In the genomic region with DNA sequence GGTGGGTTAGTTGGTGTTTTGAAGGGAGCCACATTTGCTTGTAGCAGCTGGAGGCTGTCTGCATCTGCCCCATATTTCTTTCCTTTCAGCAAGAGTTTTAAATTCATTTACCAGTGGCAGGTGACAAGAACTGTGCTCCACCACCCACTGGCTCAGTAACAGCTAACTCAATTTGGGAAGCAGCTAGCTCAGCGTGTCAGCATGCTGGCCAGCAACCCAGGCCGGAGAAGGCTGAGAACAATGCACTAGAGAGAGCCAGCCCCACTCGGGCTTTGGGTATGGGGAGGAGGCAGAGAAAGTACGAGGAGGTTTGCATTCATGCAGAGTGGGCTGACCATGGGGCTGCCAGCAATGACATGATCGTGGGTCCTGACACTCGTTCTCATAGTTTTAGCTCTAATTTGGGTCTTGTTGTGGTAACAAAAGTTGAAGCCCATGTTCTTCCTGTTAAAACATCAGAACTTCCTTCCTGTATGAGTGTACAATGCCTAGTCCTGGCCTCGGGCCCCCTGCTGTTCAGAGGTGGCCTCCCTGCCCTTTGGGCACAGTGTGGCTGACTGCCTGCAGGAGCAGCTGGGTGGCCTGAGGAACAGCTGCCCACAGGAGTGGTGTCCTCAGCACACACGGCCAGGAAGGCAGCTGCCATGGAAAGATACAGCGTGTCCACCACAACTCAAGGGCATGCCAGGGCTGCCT, we compare ENCODE assay signal across 8 cellular contexts. TPM values are rescaled to one million over a fixed set of nuclear protein-coding genes. Genes with fewer than 3 reads are reported as not detected.
DNase-seq lines count a peak whose midpoint lies in the region; ATAC-seq and TF ChIP-seq lines count a peak whose summit lies in the region.

No MANE protein-coding gene starts in this region.

- peak overlapping the region; percentile 71 for H3K27ac ChIP-seq in lower lobe of right lung
- H3K27ac ChIP-seq in upper lobe of left lung, result peak overlapping the region; percentile 37 to 86 (median 80)

- TF ChIP-seq CTCF in lower lobe of right lung (IDR thresholded peaks at IDR 0.05) (peak; percentile 40), upper lobe of left lung (IDR thresholded peaks at IDR 0.05) (peak; percentile 36 to 66 (median 52))

- H3K9me3 ChIP-seq in lower lobe of right lung (no peaks in the 10 kb centered on the region), upper lobe of left lung (no peaks in the 10 kb centered on the region)

- H3K36me3 ChIP-seq in lower lobe of right lung (peaks cover 30% of the 10 kb centered on the region), upper lobe of left lung (peaks cover 0 to 27% (median 6%) of the 10 kb centered on the region in 4 donors)

- H3K9me3 Mint-ChIP-seq in activated naive CD4-positive, alpha-beta T cell treated with anti-CD3 and anti-CD28 coated beads for 36 hours, result peaks cover 3% of the 10 kb centered on the region
- peaks cover 3 to 15% of the 10 kb centered on the region in 2 donors for H3K9me3 Mint-ChIP-seq in activated naive CD4-positive, alpha-beta T cell treated with anti-CD3 and anti-CD28 coated beads, Interleukin-2, amount 50 U/mL, for 72 hours

- H3K27ac Mint-ChIP-seq in activated naive CD4-positive, alpha-beta T cell treated with anti-CD3 and anti-CD28 coated beads for 36 hours, result peak overlapping the region; percentile 78
- H3K27ac Mint-ChIP-seq in activated naive CD4-positive, alpha-beta T cell treated with anti-CD3 and anti-CD28 coated beads, Interleukin-2, amount 50 U/mL, for 72 hours, result peak overlapping the region; percentile 19 to 20

- H3K4me3 Mint-ChIP-seq in activated naive CD4-positive, alpha-beta T cell treated with anti-CD3 and anti-CD28 coated beads for 36 hours, result peak overlapping the region; percentile 25

- peak in 1 of 4 donors; percentile 39 for TF ChIP-seq EP300 in upper lobe of left lung (IDR thresholded peaks at IDR 0.05)

- DNase-seq in activated naive CD4-positive, alpha-beta T cell treated with anti-CD3 and anti-CD28 coated beads for 36 hours, result peak; percentile 60
- DNase-seq in activated naive CD4-positive, alpha-beta T cell (lab: John Stamatoyannopoulos, UW), result no peak
- DNase-seq in activated naive CD4-positive, alpha-beta T cell treated with anti-CD3 and anti-CD28 coated beads, Interleukin-2, amount 50 U/mL, for 72 hours (ENCODE audit: low spot score in 2 of 2), result no peak
- peak; percentile 80 for DNase-seq in lower lobe of right lung
- peak; percentile 64 to 86 for DNase-seq in upper lobe of left lung
- DNase-seq in NCI-H524 (lab: John Stamatoyannopoulos, UW), result no peak
- DNase-seq in LoVo (ENCODE audit: low spot score), result no peak
- DNase-seq in midbrain (lab: John Stamatoyannopoulos, UW), result no peak

- H3K4me1 ChIP-seq in lower lobe of right lung (peaks cover 93% of the 10 kb centered on the region), upper lobe of left lung (peaks cover 46 to 90% (median 70%) of the 10 kb centered on the region in 4 donors)

- H3K4me1 Mint-ChIP-seq in activated naive CD4-positive, alpha-beta T cell treated with anti-CD3 and anti-CD28 coated beads for 36 hours (ENCODE audit: low read depth), result peaks cover 67% of the 10 kb centered on the region

- 28 to 52% methylated on average over 7 to 9 of the region's 9 CpGs for WGBS in upper lobe of left lung, 2 donors

- CTCF ChIA-PET in activated naive CD4-positive, alpha-beta T cell treated with anti-CD3 and anti-CD28 coated beads for 36 hours (lab: Charles Lee), result interaction anchor here (0.8 to 1.3 kb wide), 5 partner anchors 8 to 184 kb away, joined by 3 to 4 read pairs (median 3); partner anchors contain the start of gene CDC42EP3

- ATAC-seq in activated naive CD4-positive, alpha-beta T cell treated with anti-CD3 and anti-CD28 coated beads, Interleukin-2, amount 50 U/mL, for 72 hours, result peak; percentile 71 to 85
- ATAC-seq in lower lobe of right lung (peak; percentile 82 to 85), upper lobe of left lung (ENCODE audit: low FRiP score in 2 of 2) (peak; percentile 88 to 90)

- no peaks in the 10 kb centered on the region for H3K27me3 Mint-ChIP-seq in activated naive CD4-positive, alpha-beta T cell treated with anti-CD3 and anti-CD28 coated beads for 36 hours (ENCODE audit: low read depth)

- no peak for TF ChIP-seq POLR2A in upper lobe of left lung (IDR thresholded peaks at IDR 0.05)

- H3K4me3 ChIP-seq in lower lobe of right lung, result no peak overlapping the region
- H3K4me3 ChIP-seq in upper lobe of left lung, result no peak overlapping the region

- H3K36me3 Mint-ChIP-seq in activated naive CD4-positive, alpha-beta T cell treated with anti-CD3 and anti-CD28 coated beads for 36 hours (ENCODE audit: low read depth), result peaks cover 27% of the 10 kb centered on the region
- H3K36me3 Mint-ChIP-seq in activated naive CD4-positive, alpha-beta T cell treated with anti-CD3 and anti-CD28 coated beads, Interleukin-2, amount 50 U/mL, for 72 hours, result peaks cover 32 to 56% of the 10 kb centered on the region in 2 donors

- H3K27me3 ChIP-seq in lower lobe of right lung (ENCODE audit: low read depth) (no peaks in the 10 kb centered on the region), upper lobe of left lung (no peaks in the 10 kb centered on the region)

- intact Hi-C loops in activated naive CD4-positive, alpha-beta T cell treated with anti-CD3 and anti-CD28 coated beads for 36 hours (cut with micrococcal nuclease), result loop anchor here (1.0 kb wide), 1 partner anchor 13 kb away; no protein-coding TSS in a partner anchor
- intact Hi-C loops in lower lobe of right lung (cut with DNase I), result no loop called here

RNA-seq across cellular contexts. Expression of gene CDC42EP3, which starts 23.0 kb away (rescaled TPM):
- 1 to 10 TPM; 8.5 to 9.4 TPM for total RNA-seq in activated naive CD4-positive, alpha-beta T cell treated with anti-CD3 and anti-CD28 coated beads for 36 hours
- 10 to 100 TPM; 11.1 to 12.5 TPM for total RNA-seq in activated naive CD4-positive, alpha-beta T cell treated with anti-CD3 and anti-CD28 coated beads, Interleukin-2, amount 50 U/mL, for 72 hours
- total RNA-seq in lower lobe of right lung (73.1 TPM), upper lobe of left lung (10 to 100 TPM; 24.5 to 76.2 (median 43.2) TPM)

Comparison
In these comparisons a context has a peak if more than half of its experiments do, and no peak if none do; other contexts are left out.
1. DNase-seq: peak in activated naive CD4-positive, alpha-beta T cell treated with anti-CD3 and anti-CD28 coated beads for 36 hours (single experiment), lower lobe of right lung (single experiment) and upper lobe of left lung (2 of 2); none in activated naive CD4-positive, alpha-beta T cell (0 of 4), activated naive CD4-positive, alpha-beta T cell treated with anti-CD3 and anti-CD28 coated beads, Interleukin-2, amount 50 U/mL, for 72 hours (0 of 2), NCI-H524 (0 of 2), LoVo (single experiment) and midbrain (single experiment).
2. Peak in every context shown above with its lines, with median percentiles within 50 percentile points of each other: ATAC-seq.